ENCODE assay signal across 1 cellular context in genomic region chr19:53010494-53010893, GRCh38.
TF ChIP-seq lines count a peak whose summit lies in the region.

No MANE protein-coding gene starts in this region.

TF ChIP-seq in H1, 55 proteins besides CTCF, POLR2A, EP300 and RAD21:
- TF ChIP-seq TBP (IDR thresholded peaks at IDR 0.05; ENCODE audit: low read depth, low read length) (peak; percentile 45; the same call in 1 of the 2 replicates), CBX8 (IDR thresholded peaks at IDR 0.05; ENCODE audit: borderline replicate concordance, low read depth, low read length) (no peak)
